ENCODE assay signal across 20 cellular contexts in the genomic region with DNA sequence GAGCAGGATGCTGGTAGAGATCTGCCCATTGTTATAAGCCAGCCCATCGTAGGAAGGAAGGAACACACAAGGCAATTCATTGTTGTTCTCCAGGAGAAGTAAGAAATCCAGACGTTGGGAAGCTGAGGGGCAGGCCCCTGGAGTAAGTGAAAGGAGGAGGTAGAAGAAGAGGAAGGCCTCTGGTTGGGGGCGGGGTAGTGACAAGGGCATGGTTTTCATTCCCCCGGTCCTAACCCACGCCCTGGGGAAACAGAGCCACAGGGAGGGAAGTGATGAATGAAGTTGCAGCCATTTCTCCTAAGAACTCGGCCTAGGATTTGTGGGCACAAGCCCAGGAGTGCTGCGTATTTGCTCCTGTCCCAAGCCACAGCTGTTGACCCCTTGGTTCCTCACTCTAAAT. TPM values are rescaled to one million over a fixed set of nuclear protein-coding genes. Genes with fewer than 3 reads are reported as not detected.
A peak's percentile ranks its signal among the peaks of the same experiment; 100 is the strongest.
DNase-seq lines count a peak whose midpoint lies in the region; ATAC-seq and TF ChIP-seq lines count a peak whose summit lies in the region.
"Had no signal": no experiment of that assay in that cellular context is flagged by ENCODE, and none has a peak within 500 bp of the region (broad histone marks: within the 10 kb centered on the region; RNA-seq: fewer than 3 reads in every experiment).

No MANE protein-coding gene starts in this region.

- no peaks in the 10 kb centered on the region for H3K9me3 Mint-ChIP-seq in CD8-positive, alpha-beta memory T cell
- no peaks in the 10 kb centered on the region for H3K9me3 Mint-ChIP-seq in T-cell
- H3K9me3 Mint-ChIP-seq: activated T-cell treated with anti-CD3 and anti-CD28 coated beads, Interleukin-2, amount 50 U/mL, for 4 hours; dendritic cell treated with granulocyte-macrophage colony-stimulating factor and Interleukin-4, amounts not matched to agents 40 ng/mL and 50 ng/mL, for 4 days had no signal

- peaks cover 84 to 98% (median 97%) of the 10 kb centered on the region in 3 donors for H3K4me1 Mint-ChIP-seq in CD8-positive, alpha-beta memory T cell
- H3K4me1 Mint-ChIP-seq in T-cell, result peaks cover 91 to 93% (median 91%) of the 10 kb centered on the region in 3 donors

- no peak overlapping the region for H3K27ac ChIP-seq in CD8-positive, alpha-beta memory T cell (ENCODE audit: low read depth, low read length)
- peak overlapping the region in 3 of 4 donors; percentile 18 to 58 (median 20) for H3K27ac ChIP-seq in gastroesophageal sphincter
- H3K27ac ChIP-seq in adrenal gland, result no peak overlapping the region

- no peak for DNase-seq in CD8-positive, alpha-beta memory T cell
- DNase-seq in T-cell (no peak), sciatic nerve (ENCODE audit: low spot score) (peak; percentile 51), AML-193 (lab: John Stamatoyannopoulos, UW) (no peak), adrenal gland (no peak), head of caudate nucleus (no peak)
- DNase-seq: activated CD4-positive, alpha-beta T cell treated with anti-CD3 and anti-CD28 coated beads for 36 hours; activated T-cell treated with anti-CD3 and anti-CD28 coated beads, Interleukin-2, amount 50 U/mL, for 4 hours; anterior cingulate cortex; C1 segment of cervical spinal cord; DMS79 treated with DMSO at 0.1 percent for 48 hours; kidney; mucosa of descending colon; NCI-H1694; NCI-H446 had no signal

- peaks cover 85% of the 10 kb centered on the region for H3K4me1 ChIP-seq in CD8-positive, alpha-beta memory T cell (ENCODE audit: insufficient read depth, low read length)
- H3K4me1 ChIP-seq in gastroesophageal sphincter (peaks cover 6 to 83% (median 30%) of the 10 kb centered on the region in 3 donors), adrenal gland (replicated peaks in 1 of 2) (peaks cover 19 to 35% of the 10 kb centered on the region in 2 donors)

- H3K27me3 Mint-ChIP-seq in CD8-positive, alpha-beta memory T cell, result no peaks in the 10 kb centered on the region
- no peaks in the 10 kb centered on the region for H3K27me3 Mint-ChIP-seq in T-cell
- H3K27me3 Mint-ChIP-seq: activated CD4-positive, alpha-beta T cell treated with anti-CD3 and anti-CD28 coated beads for 36 hours; progenitor cell of endocrine pancreas had no signal

- ATAC-seq in T-cell (replicated peaks in 1 of 4), result no peak
- ATAC-seq in gastroesophageal sphincter, result no peak
- no peak for ATAC-seq in sciatic nerve
- ATAC-seq: activated CD4-positive, alpha-beta T cell treated with anti-CD3 and anti-CD28 coated beads for 36 hours; activated T-cell treated with anti-CD3 and anti-CD28 coated beads, Interleukin-2, amount 50 U/mL, for 4 hours; mucosa of descending colon; Right ventricle myocardium inferior had no signal

- peak overlapping the region in 5 of 7 donors; percentile 2 to 76 (median 50) for H3K4me3 Mint-ChIP-seq in CD8-positive, alpha-beta memory T cell
- peak overlapping the region in 1 of 3 donors; percentile 67 for H3K4me3 Mint-ChIP-seq in T-cell
- H3K4me3 Mint-ChIP-seq: activated CD4-positive, alpha-beta T cell treated with anti-CD3 and anti-CD28 coated beads for 36 hours; activated T-cell treated with anti-CD3 and anti-CD28 coated beads, Interleukin-2, amount 50 U/mL, for 4 hours; dendritic cell treated with granulocyte-macrophage colony-stimulating factor and Interleukin-4, amounts not matched to agents 40 ng/mL and 50 ng/mL, for 4 days; T-helper 2 cell treated with Interferon-gamma antibody and Interleukin-4, amounts not matched to agents 5 μg/mL and 100 μg/mL, for 36 hours had no signal

- 51 to 69% methylated on average over 6 to 7 of the region's 7 CpGs for WGBS in gastroesophageal sphincter (ENCODE audit: low coverage in 1 of 2), 2 donors
- 63 to 80% (median 78%) methylated on average over 7 of the region's 7 CpGs for WGBS in adrenal gland, 4 donors

- peaks cover 5% of the 10 kb centered on the region for H3K36me3 ChIP-seq in CD8-positive, alpha-beta memory T cell (ENCODE audit: insufficient read depth, low read length)
- no peaks in the 10 kb centered on the region for H3K36me3 ChIP-seq in gastroesophageal sphincter
- H3K36me3 ChIP-seq in adrenal gland (replicated peaks in 1 of 2), result no peaks in the 10 kb centered on the region

- no peak for TF ChIP-seq EP300 in gastroesophageal sphincter (IDR thresholded peaks at IDR 0.05)

- POLR2A ChIA-PET in CD8-positive, alpha-beta memory T cell (lab: Charles Lee), result no interaction called here
- POLR2A ChIA-PET in T-cell (lab: Charles Lee), result interaction anchor here in 1 of 2 donors (0.7 kb wide), 1 partner anchor 9 kb away, joined by 3 read pairs; no protein-coding TSS in a partner anchor

- CTCF ChIA-PET in CD8-positive, alpha-beta memory T cell (lab: Charles Lee), result interaction anchor here (1.1 to 1.5 kb wide), 2 partner anchors 10 to 12 kb away, joined by 3 to 5 read pairs; no protein-coding TSS in a partner anchor
- CTCF ChIA-PET in T-cell (lab: Charles Lee), result interaction anchor here (1.5 to 2.4 kb wide), 2 partner anchors 10 to 41 kb away, joined by 4 to 7 read pairs; no protein-coding TSS in a partner anchor

- TF ChIP-seq POLR2A in gastroesophageal sphincter (IDR thresholded peaks at IDR 0.05), result no peak
- TF ChIP-seq POLR2A in adrenal gland (IDR thresholded peaks at IDR 0.05), result no peak

- H3K36me3 Mint-ChIP-seq in CD8-positive, alpha-beta memory T cell, result peaks cover 0 to 80% (median 8%) of the 10 kb centered on the region in 3 donors
- peaks cover 50% of the 10 kb centered on the region for H3K36me3 Mint-ChIP-seq in T-cell

- no peak overlapping the region for H3K4me3 ChIP-seq in CD8-positive, alpha-beta memory T cell (ENCODE audit: low read length)
- H3K4me3 ChIP-seq in gastroesophageal sphincter (no peak overlapping the region), adrenal gland (no peak overlapping the region)
- H3K4me3 ChIP-seq: mucosa of descending colon had no signal

- H3K27me3 ChIP-seq in CD8-positive, alpha-beta memory T cell (ENCODE audit: insufficient read depth, low read length, poor library complexity, severe bottlenecking), result no peaks in the 10 kb centered on the region
- H3K27me3 ChIP-seq in gastroesophageal sphincter (no peaks in the 10 kb centered on the region), adrenal gland (no peaks in the 10 kb centered on the region)

- H3K27ac Mint-ChIP-seq in CD8-positive, alpha-beta memory T cell, result peak overlapping the region in 7 of 8 donors; percentile 56 to 90 (median 86)
- H3K27ac Mint-ChIP-seq in T-cell, result peak overlapping the region; percentile 86 to 94
- H3K27ac Mint-ChIP-seq: dendritic cell treated with granulocyte-macrophage colony-stimulating factor and Interleukin-4, amounts not matched to agents 40 ng/mL and 50 ng/mL, for 4 days; progenitor cell of endocrine pancreas; T-helper 2 cell treated with Interferon-gamma antibody and Interleukin-4, amounts not matched to agents 5 μg/mL and 100 μg/mL, for 36 hours had no signal

- intact Hi-C loops in sciatic nerve (cut with DNase I) (no loop called here), adrenal gland (cut with DNase I) (no loop called here), head of caudate nucleus (cut with DNase I) (no loop called here)

- no peak for TF ChIP-seq CTCF in gastroesophageal sphincter (IDR thresholded peaks at IDR 0.05)
- no peak for TF ChIP-seq CTCF in adrenal gland (IDR thresholded peaks at IDR 0.05)

- H3K9me3 ChIP-seq in CD8-positive, alpha-beta memory T cell (ENCODE audit: low read length), result no peaks in the 10 kb centered on the region
- H3K9me3 ChIP-seq in gastroesophageal sphincter (no peaks in the 10 kb centered on the region), adrenal gland (replicated peaks in 1 of 3) (no peaks in the 10 kb centered on the region)
- H3K9me3 ChIP-seq: mucosa of descending colon had no signal

RNA-seq across cellular contexts. Expression of a gene that starts 18.0 kb away (rescaled TPM):
- 100 to 1,000 TPM; 115 to 121 TPM for total RNA-seq in CD8-positive, alpha-beta memory T cell
- 156 TPM for polyA plus RNA-seq in CD8-positive, alpha-beta memory T cell
- total RNA-seq in T-cell (100 to 1,000 TPM; 209 to 386 (median 323) TPM), gastroesophageal sphincter (100 to 1,000 TPM in 3 of 4 donors, 10 to 100 TPM in 1; 62.3 to 509 (median 348) TPM), sciatic nerve (19.8 TPM), adrenal gland (10 to 100 TPM; 11.2 to 76.4 (median 16.1) TPM)
- 10 to 100 TPM in 1 of 3 donors, 1 to 10 TPM in 2; 7.6 to 11.3 (median 8.2) TPM for polyA plus RNA-seq in adrenal gland

Comparison
In these comparisons a context has a peak if more than half of its experiments do, and no peak if none do; other contexts are left out.
1. H3K27ac ChIP-seq: peak in gastroesophageal sphincter (3 of 4); none in CD8-positive, alpha-beta memory T cell (single experiment) and adrenal gland (0 of 5).